Comparison of ENCODE assay signal across 10 cellular contexts in the genomic region with DNA sequence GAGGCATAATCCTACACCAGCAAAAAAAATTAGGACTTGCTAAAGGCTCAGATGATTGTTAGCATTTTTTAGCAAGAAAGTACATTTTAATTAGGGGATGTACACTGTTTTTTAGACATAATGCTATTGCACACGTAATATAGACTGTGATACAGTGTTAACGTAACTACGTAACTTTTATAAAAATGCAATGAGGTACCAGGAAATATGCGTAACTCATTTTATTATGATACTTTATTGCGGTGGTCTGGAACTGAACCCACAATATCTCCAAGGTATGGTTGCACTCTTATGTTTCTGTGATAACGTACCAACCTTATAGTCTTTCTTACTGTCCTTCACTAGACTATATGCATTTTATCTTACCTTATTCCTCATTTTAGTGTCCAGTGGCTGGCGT.
"Had no signal": no experiment of that assay in that cellular context is flagged by ENCODE, and none has a peak within 500 bp of the region (broad histone marks: within the 10 kb centered on the region; RNA-seq: fewer than 3 reads in every experiment).

No MANE protein-coding gene starts in this region.

- DNase-seq: GM23248, GOT3, H7, H9, HCEC 1CT, HFFc6 had no signal

- H3K9ac ChIP-seq: GM23248 had no signal

- FAIRE-seq: H54 had no signal

- H3K27ac ChIP-seq: GM23248 had no signal

- H3K9me3 ChIP-seq: HAP-1 had no signal

- H2AFZ ChIP-seq: GM23248, GM23338 had no signal

- H3K4me3 ChIP-seq: GM23248, GM23338, HAP-1 had no signal

- H3K4me1 ChIP-seq: HAP-1 had no signal

- H3K4me2 ChIP-seq: GM23338 had no signal

- ATAC-seq: GM23338, HCT116 had no signal
